ENCODE assay signal across 3 cellular contexts in the genomic region with DNA sequence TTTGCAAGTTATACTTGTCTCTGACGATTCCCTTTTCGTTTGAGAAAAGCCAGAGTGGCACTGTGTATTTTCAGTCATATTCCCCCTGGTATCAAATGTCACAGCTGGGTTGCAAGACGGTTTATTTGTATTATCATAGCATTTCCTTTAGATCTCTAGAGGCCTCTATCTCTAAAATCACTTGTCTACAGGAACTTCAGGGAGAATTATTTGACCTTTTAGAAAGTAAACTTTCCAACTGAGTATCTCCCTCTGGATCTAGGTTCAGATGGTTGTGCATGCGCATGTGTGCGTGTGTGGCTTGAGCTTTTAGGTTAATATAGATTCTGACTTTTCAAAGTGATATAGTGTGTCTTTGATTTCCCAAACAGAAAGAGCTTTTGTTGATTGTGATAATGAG.
TF ChIP-seq lines count a peak whose summit lies in the region.

No MANE protein-coding gene starts in this region.

TF ChIP-seq in SK-N-SH, 30 proteins besides CTCF, POLR2A, EP300 and RAD21:
- TF ChIP-seq, protein P1, sequence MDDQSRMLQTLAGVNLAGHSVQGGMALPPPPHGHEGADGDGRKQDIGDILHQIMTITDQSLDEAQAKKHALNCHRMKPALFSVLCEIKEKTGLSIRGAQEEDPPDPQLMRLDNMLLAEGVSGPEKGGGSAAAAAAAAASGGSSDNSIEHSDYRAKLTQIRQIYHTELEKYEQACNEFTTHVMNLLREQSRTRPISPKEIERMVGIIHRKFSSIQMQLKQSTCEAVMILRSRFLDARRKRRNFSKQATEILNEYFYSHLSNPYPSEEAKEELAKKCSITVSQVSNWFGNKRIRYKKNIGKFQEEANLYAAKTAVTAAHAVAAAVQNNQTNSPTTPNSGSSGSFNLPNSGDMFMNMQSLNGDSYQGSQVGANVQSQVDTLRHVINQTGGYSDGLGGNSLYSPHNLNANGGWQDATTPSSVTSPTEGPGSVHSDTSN (IDR thresholded peaks at IDR 0.05) = peak; percentile 43; the same call in 1 of the 2 replicates
- TF ChIP-seq NFIC (IDR thresholded peaks at IDR 0.05; ENCODE audit: borderline replicate concordance) = no peak
- TF ChIP-seq TCF12 (IDR thresholded peaks at IDR 0.05) = peak; percentile 62

TF ChIP-seq in SK-N-SH treated with all-trans-retinoic acid at 6 μM for 48 hours, 23 proteins besides CTCF, POLR2A, EP300 and RAD21:
- TF ChIP-seq ZNF8 (CRISPR knock-in tag; IDR thresholded peaks at IDR 0.05) (no peak), ZFP30 (CRISPR knock-in tag; IDR thresholded peaks at IDR 0.05) (no peak), PPARA (CRISPR knock-in tag; IDR thresholded peaks at IDR 0.05; ENCODE audit: borderline replicate concordance) (no peak), BACH2 (CRISPR knock-in tag; IDR thresholded peaks at IDR 0.05; ENCODE audit: borderline replicate concordance) (no peak), ISL1 (CRISPR knock-in tag; IDR thresholded peaks at IDR 0.05) (no peak)

TF ChIP-seq in IMR-90, 13 proteins besides CTCF, POLR2A, EP300 and RAD21:
- no peak for TF ChIP-seq NFE2L2 (IDR thresholded peaks at IDR 0.05; ENCODE audit: low read depth, low read length)
- no peak for TF ChIP-seq MXI1 (IDR thresholded peaks at IDR 0.05; ENCODE audit: borderline replicate concordance, low read depth, low read length)
- no peak for TF ChIP-seq FOS (IDR thresholded peaks at IDR 0.05; ENCODE audit: low read depth, low read length)
- TF ChIP-seq SMC3 (IDR thresholded peaks at IDR 0.05; ENCODE audit: low read depth, low read length) = no peak
- TF ChIP-seq ELK1 (IDR thresholded peaks at IDR 0.05; ENCODE audit: borderline replicate concordance, low read depth, low read length) = no peak
- no peak for TF ChIP-seq MAZ (IDR thresholded peaks at IDR 0.05; ENCODE audit: borderline replicate concordance, low read depth, low read length)
- TF ChIP-seq CHD1 (IDR thresholded peaks at IDR 0.05; ENCODE audit: low read depth, low read length) = no peak
- no peak for TF ChIP-seq RFX5 (IDR thresholded peaks at IDR 0.05; ENCODE audit: low read depth, low read length)
- TF ChIP-seq MAFK (IDR thresholded peaks at IDR 0.05; ENCODE audit: low read depth, low read length) = no peak
